ENCODE assay signal across 22 cellular contexts in the genomic region with DNA sequence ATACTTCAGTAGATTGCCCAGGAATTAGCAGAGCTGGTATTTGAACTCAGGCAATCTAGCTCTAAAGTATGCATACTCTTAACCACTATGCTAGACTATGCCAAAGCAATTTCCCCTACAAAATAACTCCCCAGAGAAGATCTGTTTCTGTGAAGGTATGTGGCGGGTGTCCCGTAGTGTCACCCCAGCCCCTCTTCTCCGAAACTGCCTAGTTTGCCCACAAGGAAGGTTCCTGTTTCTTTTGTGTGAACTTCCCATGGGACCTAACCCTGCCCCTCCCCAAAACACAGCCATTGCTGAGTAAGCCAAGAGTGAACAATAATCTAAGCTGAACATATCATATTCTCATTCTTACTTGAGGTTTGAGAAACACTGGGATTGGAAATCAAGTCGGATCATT. TPM values are rescaled to one million over a fixed set of nuclear protein-coding genes. Genes with fewer than 3 reads are reported as not detected.
A peak's percentile ranks its signal among the peaks of the same experiment; 100 is the strongest.
DNase-seq lines count a peak whose midpoint lies in the region; ATAC-seq and TF ChIP-seq lines count a peak whose summit lies in the region.
"Had no signal": no experiment of that assay in that cellular context is flagged by ENCODE, and none has a peak within 500 bp of the region (broad histone marks: within the 10 kb centered on the region; RNA-seq: fewer than 3 reads in every experiment).

No MANE protein-coding gene starts in this region.

- intact Hi-C loops in CD8-positive, alpha-beta T cell (cut with DNase I, micrococcal nuclease), result no loop called here
- intact Hi-C loops in Panc1 (cut with micrococcal nuclease; ENCODE audit: unreplicated experiment) (no loop called here), left ventricle myocardium inferior (cut with micrococcal nuclease) (no loop called here)

- in situ Hi-C loops in Panc1 (cut with HindIII; ENCODE audit: low pct_unique_long_range_greater_than_20kb, low sequenced_read_pairs), result no loop called here

- peaks cover 4% of the 10 kb centered on the region for H3K9me3 Mint-ChIP-seq in CD8-positive, alpha-beta T cell
- H3K9me3 Mint-ChIP-seq in naive thymus-derived CD8-positive, alpha-beta T cell, result peaks cover 0 to 15% (median 9%) of the 10 kb centered on the region in 9 donors

- TF ChIP-seq EP300 in tibial nerve (IDR thresholded peaks at IDR 0.05), result no peak

- CTCF ChIA-PET in CD8-positive, alpha-beta T cell (lab: Charles Lee), result interaction anchor here (0.8 to 1.3 kb wide), 2 partner anchors 11 to 16 kb away, joined by 3 read pairs; no protein-coding TSS in a partner anchor
- CTCF ChIA-PET in Panc1 (lab: Charles Lee), result no interaction called here

- peak overlapping the region; percentile 63 for H3K27ac Mint-ChIP-seq in CD8-positive, alpha-beta T cell
- H3K27ac Mint-ChIP-seq in naive thymus-derived CD8-positive, alpha-beta T cell, result peak overlapping the region in 8 of 10 donors; percentile 7 to 84 (median 46)

- WGBS in tibial nerve, 2 donors, result 90 to 93% methylated on average over 4 of the region's 4 CpGs

- POLR2A ChIA-PET in CD8-positive, alpha-beta T cell (lab: Charles Lee), result interaction anchor here (1.9 to 6.0 kb wide), 2 partner anchors 14 to 56 kb away, joined by 7 to 64 read pairs; a partner anchor contains a TSS
- POLR2A ChIA-PET in Panc1 (lab: Charles Lee), result no interaction called here
- POLR2A ChIA-PET in naive thymus-derived CD8-positive, alpha-beta T cell (lab: Charles Lee), result interaction anchor here (1.2 to 6.3 kb wide), 4 partner anchors 14 to 26 kb away, joined by 3 to 129 read pairs (median 6); a partner anchor contains a TSS

- TF ChIP-seq POLR2A in tibial nerve (IDR thresholded peaks at IDR 0.05), result no peak

- no peaks in the 10 kb centered on the region for H4K20me1 ChIP-seq in BLaER1

- H3K36me3 Mint-ChIP-seq in CD8-positive, alpha-beta T cell, result no peaks in the 10 kb centered on the region
- H3K36me3 Mint-ChIP-seq in naive thymus-derived CD8-positive, alpha-beta T cell, result peaks cover 0 to 11% (median 11%) of the 10 kb centered on the region in 3 donors

- TF ChIP-seq CTCF in CD8-positive, alpha-beta T cell (IDR thresholded peaks at IDR 0.05), result no peak
- TF ChIP-seq CTCF in Panc1 (IDR thresholded peaks at IDR 0.05) (no peak), left ventricle myocardium inferior (IDR thresholded peaks at IDR 0.05; ENCODE audit: borderline replicate concordance) (no peak), tibial nerve (IDR thresholded peaks at IDR 0.05) (no peak)

- H3K4me3 Mint-ChIP-seq in CD8-positive, alpha-beta T cell, result no peak overlapping the region
- peak overlapping the region in 5 of 10 donors; percentile 16 to 61 (median 28) for H3K4me3 Mint-ChIP-seq in naive thymus-derived CD8-positive, alpha-beta T cell

- no peaks in the 10 kb centered on the region for H3K27me3 ChIP-seq in BLaER1
- no peaks in the 10 kb centered on the region for H3K27me3 ChIP-seq in CD8-positive, alpha-beta T cell (ENCODE audit: insufficient read depth, low read length)
- no peaks in the 10 kb centered on the region for H3K27me3 ChIP-seq in Panc1 (ENCODE audit: control insufficient read depth, insufficient read depth, low read length)
- no peaks in the 10 kb centered on the region for H3K27me3 ChIP-seq in left ventricle myocardium inferior (ENCODE audit: low read depth)
- H3K27me3 ChIP-seq in tibial nerve, result no peaks in the 10 kb centered on the region
- H3K27me3 ChIP-seq: Peyer's patch had no signal

- ATAC-seq in CD8-positive, alpha-beta T cell, result no peak
- ATAC-seq in Panc1, result no peak
- ATAC-seq in naive thymus-derived CD8-positive, alpha-beta T cell, result no peak
- ATAC-seq: HCT116, SK-N-SH treated with all-trans-retinoic acid at 6 μM for 48 hours had no signal

- H3K9ac ChIP-seq in BLaER1, result peak overlapping the region; percentile 46; the same call in 1 of the 2 replicates

- H3K4me3 ChIP-seq in BLaER1 (peak overlapping the region; percentile 13; the same call in 1 of the 2 replicates), Panc1 (ENCODE audit: low read depth in 2 of 2, low read length in 2 of 2) (no peak overlapping the region), left ventricle myocardium inferior (no peak overlapping the region), tibial nerve (no peak overlapping the region)
- H3K4me3 ChIP-seq in CD8-positive, alpha-beta T cell (ENCODE audit: low read depth, low read length), result no peak overlapping the region
- H3K4me3 ChIP-seq: Peyer's patch had no signal

- peak overlapping the region; percentile 76 for H3K27ac ChIP-seq in BLaER1
- no peak overlapping the region for H3K27ac ChIP-seq in CD8-positive, alpha-beta T cell (ENCODE audit: low read depth, low read length)
- H3K27ac ChIP-seq in Panc1 (ENCODE audit: low read length), result peak overlapping the region; percentile 67; the same call in 1 of the 2 replicates
- no peak overlapping the region for H3K27ac ChIP-seq in left ventricle myocardium inferior (replicated peaks)
- no peak overlapping the region for H3K27ac ChIP-seq in tibial nerve
- H3K27ac ChIP-seq: Peyer's patch had no signal

- H3K36me3 ChIP-seq in BLaER1 (no peaks in the 10 kb centered on the region; the same call in 1 of the 2 replicates), Panc1 (ENCODE audit: control insufficient read depth, insufficient read depth, low read length) (no peaks in the 10 kb centered on the region), left ventricle myocardium inferior (no peaks in the 10 kb centered on the region), tibial nerve (no peaks in the 10 kb centered on the region)
- H3K36me3 ChIP-seq in CD8-positive, alpha-beta T cell (ENCODE audit: insufficient read depth, low read length), result no peaks in the 10 kb centered on the region
- H3K36me3 ChIP-seq: Peyer's patch had no signal

- H3K9me3 ChIP-seq in BLaER1, result peaks cover 19% of the 10 kb centered on the region
- H3K9me3 ChIP-seq in CD8-positive, alpha-beta T cell (ENCODE audit: low read length), result no peaks in the 10 kb centered on the region
- H3K9me3 ChIP-seq in Panc1 (ENCODE audit: control insufficient read depth, insufficient read depth, low read depth, low read length), result no peaks in the 10 kb centered on the region
- H3K9me3 ChIP-seq in left ventricle myocardium inferior (replicated peaks), result peaks cover 35% of the 10 kb centered on the region
- peaks cover 0 to 21% (median 1%) of the 10 kb centered on the region in 4 donors for H3K9me3 ChIP-seq in tibial nerve

- H3K4me1 ChIP-seq in BLaER1, result peaks cover 100% of the 10 kb centered on the region
- peaks cover 80% of the 10 kb centered on the region for H3K4me1 ChIP-seq in CD8-positive, alpha-beta T cell (ENCODE audit: insufficient read depth, low read length)
- no peaks in the 10 kb centered on the region for H3K4me1 ChIP-seq in Panc1 (ENCODE audit: control insufficient read depth, insufficient read depth, low read length)
- no peaks in the 10 kb centered on the region for H3K4me1 ChIP-seq in left ventricle myocardium inferior
- peaks cover 0 to 7% (median 0%) of the 10 kb centered on the region in 4 donors for H3K4me1 ChIP-seq in tibial nerve
- H3K4me1 ChIP-seq: Peyer's patch had no signal

- H3K4me2 ChIP-seq in BLaER1, result peak overlapping the region; percentile 79

- BruUV-seq in Panc1 (replicated peaks; lab: Mats Ljungman, UMichigan), result no TSS peak

- DNase-seq in CD8-positive, alpha-beta T cell, result no peak
- DNase-seq in Panc1 (ENCODE audit: low read depth, low spot score), result no peak
- no peak for DNase-seq in naive thymus-derived CD8-positive, alpha-beta T cell
- no peak for DNase-seq in left ventricle myocardium inferior
- no peak for DNase-seq in tibial nerve (ENCODE audit: low spot score in 2 of 2)
- no peak for DNase-seq in DMS114 treated with DMSO at 0.1 percent for 48 hours (lab: John Stamatoyannopoulos, UW; ENCODE audit: unreplicated experiment)
- DNase-seq: C1 segment of cervical spinal cord; DMS53; GDM1; IMR-90; Kasumi-1; NCI-H1048; NCI-H1436; NCI-H2029 treated with DMSO at 0.1 percent for 48 hours; NCI-H226; NCI-H524; NCI-H774; NK-92 treated with Interleukin-12 subunit alpha and Interleukin-12 subunit beta, amount 100 ng/mL, for 24 hours; Peyer's patch had no signal

- H3K4me1 Mint-ChIP-seq in CD8-positive, alpha-beta T cell (ENCODE audit: low read depth), result peaks cover 73% of the 10 kb centered on the region
- peaks cover 39 to 81% (median 73%) of the 10 kb centered on the region in 4 donors for H3K4me1 Mint-ChIP-seq in naive thymus-derived CD8-positive, alpha-beta T cell

- no peaks in the 10 kb centered on the region for H3K27me3 Mint-ChIP-seq in CD8-positive, alpha-beta T cell (ENCODE audit: low read depth)
- no peaks in the 10 kb centered on the region for H3K27me3 Mint-ChIP-seq in naive thymus-derived CD8-positive, alpha-beta T cell

RNA-seq across cellular contexts. Expression of a gene that starts 15.5 kb away (rescaled TPM):
- total RNA-seq in CD8-positive, alpha-beta T cell, result 100 to 1,000 TPM; 299 TPM
- total RNA-seq in Panc1 (2021; ENCODE audit: unreplicated experiment) (328 TPM), left ventricle myocardium inferior (41.5 TPM), tibial nerve (100 to 1,000 TPM; 117 to 194 (median 161) TPM)
- polyA plus RNA-seq in Panc1 (2012; ENCODE audit: insufficient read length), result 340 TPM
- 100 to 1,000 TPM; 254 to 288 TPM for total RNA-seq in naive thymus-derived CD8-positive, alpha-beta T cell
- polyA plus RNA-seq in naive thymus-derived CD8-positive, alpha-beta T cell, result 100 to 1,000 TPM; 562 to 708 (median 574) TPM

Comparison
In these comparisons a context has a peak if more than half of its experiments do, and no peak if none do; other contexts are left out.
1. H3K27ac ChIP-seq: peak in BLaER1 (single experiment) and Panc1 (single experiment); none in CD8-positive, alpha-beta T cell (single experiment), left ventricle myocardium inferior (single experiment) and tibial nerve (0 of 4).